25 cellular contexts compared by ENCODE assay signal in the genomic region with DNA sequence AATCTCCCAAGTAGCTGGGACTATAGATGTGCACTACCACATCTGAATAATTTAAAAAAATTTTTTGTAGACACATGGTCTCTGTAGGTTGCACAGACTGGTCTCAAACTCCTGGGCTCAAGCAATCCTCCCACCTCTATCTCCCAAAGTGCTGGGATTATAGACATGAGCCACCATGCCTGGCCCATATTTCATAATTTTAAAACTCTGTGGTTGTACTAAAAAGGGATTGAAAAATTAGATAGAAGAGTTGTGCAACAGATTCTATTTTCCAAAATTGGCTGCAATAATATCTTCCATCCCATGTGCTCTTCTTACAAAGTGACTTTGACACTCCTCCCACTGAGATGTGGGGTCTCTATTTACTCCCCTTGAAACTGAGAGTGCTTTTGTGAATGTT.
"Had no signal": no experiment of that assay in that cellular context is flagged by ENCODE, and none has a peak within 500 bp of the region (broad histone marks: within the 10 kb centered on the region; RNA-seq: fewer than 3 reads in every experiment).

No MANE protein-coding gene starts in this region.

- ATAC-seq: activated CD4-positive, CD25-positive, alpha-beta regulatory T cell treated with anti-CD3 and anti-CD28 coated beads, Interleukin-2, amount 50 U/mL, for 24 hours; left colon; sciatic nerve; stimulated activated naive CD8-positive, alpha-beta T cell treated with anti-CD3 and anti-CD28 coated beads, Interleukin-15, amount 100 ng/mL, for 72 hours had no signal

- DNase-seq: activated CD4-positive, alpha-beta T cell treated with anti-CD3 and anti-CD28 coated beads for 48 hours; activated CD4-positive, alpha-beta T cell treated with anti-CD3 and anti-CD28 coated beads, Interleukin-2, amount 50 U/mL, for 48 hours; activated CD8-positive, alpha-beta memory T cell treated with anti-CD3 and anti-CD28 coated beads for 24 hours; activated effector memory CD4-positive, alpha-beta T cell treated with Interleukin-2 at 50 U/mL for 16 hours; activated naive CD4-positive, alpha-beta T cell treated with Interleukin-2 at 50 U/mL for 16 hours; adrenal gland; cerebellar nuclear complex; colonic mucosa; dorsolateral prefrontal cortex; effector memory CD4-positive, alpha-beta T cell; foreskin fibroblast; head of caudate nucleus; hippocampal formation; left colon; naive B cell; nephron progenitor cell; ovary; small intestine; stimulated activated CD4-positive, alpha-beta T cell treated with anti-CD3 and anti-CD28 coated beads, Interleukin-4, amount 100 ng/mL, for 24 hours; stimulated activated naive CD8-positive, alpha-beta T cell treated with anti-CD3 and anti-CD28 coated beads, Interleukin-15, amount 100 ng/mL, for 72 hours; substantia nigra; uterus; WERI-Rb-1 had no signal
